ENCODE assay signal across 17 cellular contexts in the genomic region with DNA sequence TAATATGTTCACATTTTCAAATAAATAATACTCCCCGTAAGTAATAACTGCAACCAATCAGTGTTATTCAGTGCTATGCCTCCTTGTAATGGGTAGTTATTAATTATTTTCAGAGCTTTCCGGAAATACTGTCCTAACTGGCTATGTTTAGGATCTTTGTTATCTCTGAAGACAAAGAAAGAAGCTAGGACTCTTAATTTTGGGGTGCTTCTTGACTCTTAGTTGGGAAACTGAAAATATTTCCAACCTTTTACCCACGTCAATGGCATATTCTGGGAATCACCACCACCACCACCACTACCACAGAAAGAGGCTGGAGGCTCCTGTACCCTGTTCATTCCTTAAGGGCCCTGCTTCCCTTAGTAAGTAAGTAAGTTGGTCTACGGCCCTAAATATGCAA.
"Had no signal": no experiment of that assay in that cellular context is flagged by ENCODE, and none has a peak within 500 bp of the region (broad histone marks: within the 10 kb centered on the region; RNA-seq: fewer than 3 reads in every experiment).

No MANE protein-coding gene starts in this region.

- H3K9me3 Mint-ChIP-seq: activated CD4-positive, alpha-beta T cell treated with anti-CD3 and anti-CD28 coated beads, Interleukin-2, amount 10 ng/mL, durations not matched to agents 7 days and 5 days; brain; central memory CD8-positive, alpha-beta T cell; mesothelial cell of epicardium; stimulated activated effector memory CD8-positive, alpha-beta T cell treated with anti-CD3 and anti-CD28 coated beads, Interleukin-12 subunit alpha, Interleukin-12 subunit beta, amount 100 ng/mL, for 72 hours; WTC11 had no signal

- ATAC-seq: stimulated activated effector memory CD8-positive, alpha-beta T cell treated with anti-CD3 and anti-CD28 coated beads, Interleukin-12 subunit alpha, Interleukin-12 subunit beta, amount 100 ng/mL, for 72 hours; WTC11 had no signal

- H3K27me3 Mint-ChIP-seq: activated CD4-positive, alpha-beta T cell treated with anti-CD3 and anti-CD28 coated beads, Interleukin-2, amount 10 ng/mL, durations not matched to agents 7 days and 5 days; brain; central memory CD8-positive, alpha-beta T cell had no signal

- H3K4me3 Mint-ChIP-seq: activated CD4-positive, alpha-beta T cell treated with anti-CD3 and anti-CD28 coated beads, Interleukin-2, amount 10 ng/mL, durations not matched to agents 7 days and 5 days; brain; central memory CD8-positive, alpha-beta T cell; mesothelial cell of epicardium; stimulated activated effector memory CD8-positive, alpha-beta T cell treated with anti-CD3 and anti-CD28 coated beads, Interleukin-12 subunit alpha, Interleukin-12 subunit beta, amount 100 ng/mL, for 72 hours; WTC11 had no signal

- H3K27ac ChIP-seq: coronary artery, tibial artery had no signal

- FAIRE-seq: kidney, TTC549, urothelium cell line had no signal

- H3K4me1 Mint-ChIP-seq: brain, mesothelial cell of epicardium had no signal

- H3K27me3 ChIP-seq: tibial artery had no signal

- DNase-seq: activated CD4-positive, alpha-beta T cell treated with anti-CD3 and anti-CD28 coated beads, Interleukin-2, amount 10 ng/mL, durations not matched to agents 7 days and 5 days; activated naive CD4-positive, alpha-beta T cell treated with anti-CD3 and anti-CD28 coated beads, Interleukin-2, amount 50 U/mL, for 16 hours; amniotic stem cell; effector CD4-positive, alpha-beta T cell; foreskin fibroblast; hippocampal formation; kidney; retina; tibial artery had no signal

- H3K9me3 ChIP-seq: tibial artery had no signal

- H3K4me3 ChIP-seq: coronary artery, tibial artery had no signal

- H3K27ac Mint-ChIP-seq: mesothelial cell of epicardium had no signal
